In genomic region chr16:86772231-86772510, GRCh38 we compare ENCODE assay signal across 1 cellular context.
TF ChIP-seq lines count a peak whose summit lies in the region.

No MANE protein-coding gene starts in this region.

TF ChIP-seq in H1, 55 proteins besides CTCF, POLR2A, EP300 and RAD21:
- TF ChIP-seq RFX5 (IDR thresholded peaks at IDR 0.05; ENCODE audit: borderline replicate concordance, low read depth, low read length) (no peak), SUZ12 (IDR thresholded peaks at IDR 0.05; ENCODE audit: low read length) (no peak), ASH2L (IDR thresholded peaks at IDR 0.05; ENCODE audit: low read length) (no peak), CHD1 (IDR thresholded peaks at IDR 0.05; ENCODE audit: low read depth, low read length) (no peak), JUND (IDR thresholded peaks at IDR 0.05; ENCODE audit: low read length) (no peak), SP1 (IDR thresholded peaks at IDR 0.05; ENCODE audit: low read depth, low read length) (no peak), CTBP2 (IDR thresholded peaks at IDR 0.05; ENCODE audit: borderline replicate concordance, insufficient read depth, insufficient read length, low read length) (no peak), NRF1 (IDR thresholded peaks at IDR 0.05; ENCODE audit: low read depth, low read length) (no peak), SIN3A (conservative IDR thresholded peaks at IDR 0.05 in 1 of 2, IDR thresholded peaks at IDR 0.05 in 1 of 2; ENCODE audit: low read depth in 1 of 2, low read length in 2 of 2) (no peak), PHF8 (conservative IDR thresholded peaks at IDR 0.05; ENCODE audit: low read depth, low read length) (no peak), MAFK (IDR thresholded peaks at IDR 0.05; ENCODE audit: low read depth, low read length) (no peak), SIX5 (IDR thresholded peaks at IDR 0.05; ENCODE audit: low read depth, low read length) (no peak), BACH1 (IDR thresholded peaks at IDR 0.05; ENCODE audit: low read length) (no peak), POLR2AphosphoS5 (IDR thresholded peaks at IDR 0.05; ENCODE audit: low read depth, low read length) (no peak)
- TF ChIP-seq, protein P1, sequence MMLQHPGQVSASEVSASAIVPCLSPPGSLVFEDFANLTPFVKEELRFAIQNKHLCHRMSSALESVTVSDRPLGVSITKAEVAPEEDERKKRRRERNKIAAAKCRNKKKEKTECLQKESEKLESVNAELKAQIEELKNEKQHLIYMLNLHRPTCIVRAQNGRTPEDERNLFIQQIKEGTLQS (IDR thresholded peaks at IDR 0.05; ENCODE audit: insufficient read depth, low read depth, low read length), result no peak
